ENCODE assay signal across 8 cellular contexts in the genomic region with DNA sequence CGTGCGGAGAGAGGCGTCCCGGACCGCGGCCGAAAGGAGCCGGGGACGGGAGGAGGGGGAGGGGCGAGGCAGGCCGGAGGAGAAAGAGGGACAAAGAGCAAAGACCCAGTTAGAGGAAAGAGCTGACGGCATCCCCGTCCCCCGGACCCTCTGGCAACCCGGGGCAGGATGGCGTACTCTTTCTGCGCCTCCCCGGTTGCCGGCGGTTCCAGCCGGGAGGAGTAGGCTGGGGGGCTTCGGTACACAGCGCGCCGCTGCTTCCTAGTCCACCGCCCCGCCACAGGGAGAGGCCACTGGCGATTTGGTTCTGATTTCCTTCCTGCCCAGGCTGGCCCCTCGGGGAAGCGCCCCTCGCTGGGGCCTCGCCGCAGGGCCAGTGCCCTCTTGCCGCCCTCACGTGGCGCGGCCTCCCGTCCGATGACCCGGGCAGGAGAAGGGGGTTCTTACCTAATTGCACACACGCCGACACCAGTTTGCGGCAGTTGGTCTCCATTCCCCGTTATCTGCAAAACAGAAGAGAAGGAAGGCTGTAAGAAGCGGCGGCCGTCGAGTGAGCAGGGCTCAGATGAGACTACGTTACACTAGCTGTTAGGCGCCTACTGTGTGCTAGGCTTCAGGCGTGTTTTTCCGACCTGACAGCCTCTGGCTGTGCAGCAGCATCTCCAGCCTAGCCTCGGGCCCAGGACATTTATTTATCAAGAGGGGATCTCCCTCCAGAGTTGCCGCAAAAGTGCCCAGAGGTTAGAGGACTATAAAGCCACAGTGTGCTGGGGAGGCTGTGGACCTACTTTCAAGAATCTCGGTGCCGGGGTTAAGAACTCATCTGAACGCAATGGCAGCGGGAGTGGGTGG. TPM values are rescaled to one million over a fixed set of nuclear protein-coding genes. Genes with fewer than 3 reads are reported as not detected.
DNase-seq lines count a peak whose midpoint lies in the region; ATAC-seq and TF ChIP-seq lines count a peak whose summit lies in the region.

No MANE protein-coding gene starts in this region.

- peaks cover 5% of the 10 kb centered on the region for H3K4me1 Mint-ChIP-seq in central memory CD8-positive, alpha-beta T cell
- H3K4me1 Mint-ChIP-seq in type B pancreatic cell (ENCODE audit: unreplicated experiment): peaks cover 22% of the 10 kb centered on the region

- no peak for TF ChIP-seq CTCF in cardiac muscle cell (IDR thresholded peaks at IDR 0.05; ENCODE audit: low read depth, low read length)
- no peak for TF ChIP-seq CTCF in type B pancreatic cell (conservative IDR thresholded peaks at IDR 0.05)

- peak overlapping the region; percentile 83 for H3K23ac ChIP-seq in mesendoderm (ENCODE audit: low read length)

- no peaks in the 10 kb centered on the region for H3K9me3 ChIP-seq in cardiac muscle cell (ENCODE audit: low read depth)

- no peak overlapping the region for H2BK5ac ChIP-seq in mesendoderm (ENCODE audit: low read length)

- H3K27ac ChIP-seq in cardiac muscle cell (no peak overlapping the region), mesendoderm (ENCODE audit: low read depth, low read length) (no peak overlapping the region)

- H3K9me3 Mint-ChIP-seq in central memory CD8-positive, alpha-beta T cell: no peaks in the 10 kb centered on the region
- no peaks in the 10 kb centered on the region for H3K9me3 Mint-ChIP-seq in type B pancreatic cell

- H4K8ac ChIP-seq in mesendoderm (ENCODE audit: low read depth, low read length): no peak overlapping the region

- H3K27ac Mint-ChIP-seq in central memory CD8-positive, alpha-beta T cell (ENCODE audit: low read depth): no peak overlapping the region
- peak overlapping the region; percentile 64 for H3K27ac Mint-ChIP-seq in type B pancreatic cell

- peak overlapping the region; percentile 82 for H3K4me2 ChIP-seq in mesendoderm (ENCODE audit: low read length)

- no peak overlapping the region for H2AK5ac ChIP-seq in mesendoderm (ENCODE audit: low read length)

- peaks cover 17% of the 10 kb centered on the region for H3K4me1 ChIP-seq in cardiac muscle cell (ENCODE audit: low read depth)
- H3K4me1 ChIP-seq in mesendoderm (ENCODE audit: control insufficient read depth, low read depth, low read length): peaks cover 17% of the 10 kb centered on the region

- WGBS in mesendoderm (ENCODE audit: extremely low coverage, insufficient coverage, low lambda C conversion rate): no CpG with 5 or more reads among the region's 58 CpGs

- H3K4me3 ChIP-seq in cardiac muscle cell (peak overlapping the region; percentile 33), mesendoderm (ENCODE audit: low read length) (peak overlapping the region; percentile 27)

- DNase-seq in cardiac muscle cell (ENCODE audit: low read depth in 1 of 2, low spot score in 1 of 2) (no peak), Right ventricle myocardium superior (no peak), mesendoderm (peak; percentile 58), type B pancreatic cell (ENCODE audit: extremely low spot score, unreplicated experiment) (no peak), NCI-H2029 treated with DMSO at 0.1 percent for 48 hours (lab: John Stamatoyannopoulos, UW) (no peak)
- DNase-seq in central memory CD8-positive, alpha-beta T cell (ENCODE audit: low spot score in 2 of 2): no peak

- no peaks in the 10 kb centered on the region for H3K79me2 ChIP-seq in mesendoderm (ENCODE audit: control insufficient read depth, insufficient read depth, low read length)

- no peak overlapping the region for H2BK120ac ChIP-seq in mesendoderm (ENCODE audit: low read depth, low read length)

- H3K27me3 Mint-ChIP-seq in central memory CD8-positive, alpha-beta T cell: peaks cover 84% of the 10 kb centered on the region
- H3K27me3 Mint-ChIP-seq in type B pancreatic cell: peaks cover 96% of the 10 kb centered on the region

- intact Hi-C loops in Right ventricle myocardium superior (cut with DNase I): loop anchor here (10.0 kb wide), 1 partner anchor 842 kb away; no protein-coding TSS in a partner anchor

- no peaks in the 10 kb centered on the region for H3K36me3 ChIP-seq in cardiac muscle cell
- no peaks in the 10 kb centered on the region for H3K36me3 ChIP-seq in mesendoderm (ENCODE audit: control insufficient read depth, insufficient read depth, low read length)

- no peak overlapping the region for H2BK15ac ChIP-seq in mesendoderm (replicated peaks; ENCODE audit: low read depth)

- no peak overlapping the region for H3K18ac ChIP-seq in mesendoderm (ENCODE audit: low read length)

- no peak overlapping the region for H4K5ac ChIP-seq in mesendoderm (ENCODE audit: low read length)

- H3K79me1 ChIP-seq in mesendoderm (ENCODE audit: low read length): no peaks in the 10 kb centered on the region

- H3K27me3 ChIP-seq in cardiac muscle cell (peaks cover 100% of the 10 kb centered on the region), mesendoderm (ENCODE audit: insufficient read depth, low read length, poor library complexity) (peaks cover 28% of the 10 kb centered on the region)

- H3K9ac ChIP-seq in mesendoderm (ENCODE audit: low read length): peak overlapping the region; percentile 64

- no peak overlapping the region for H3K4ac ChIP-seq in mesendoderm (ENCODE audit: low read depth, low read length)

- peaks cover 6% of the 10 kb centered on the region for H3K36me3 Mint-ChIP-seq in central memory CD8-positive, alpha-beta T cell (ENCODE audit: insufficient read depth)
- H3K36me3 Mint-ChIP-seq in type B pancreatic cell: no peaks in the 10 kb centered on the region

- peak overlapping the region; percentile 78 for H3K56ac ChIP-seq in mesendoderm (ENCODE audit: low read length)

- ATAC-seq in Right ventricle myocardium superior (ENCODE audit: poor library complexity) (no peak), GM21526 (IDR thresholded peaks at IDR 0.05; ENCODE audit: low FRiP score, unreplicated experiment) (no peak), HG03354 (IDR thresholded peaks at IDR 0.05; ENCODE audit: poor library complexity, severe bottlenecking, unreplicated experiment) (no peak)
- ATAC-seq in central memory CD8-positive, alpha-beta T cell (replicated peaks; ENCODE audit: extremely low read depth, poor library complexity, severe bottlenecking): peak; percentile 19

- H3K4me3 Mint-ChIP-seq in central memory CD8-positive, alpha-beta T cell: no peak overlapping the region
- peak overlapping the region; percentile 88 for H3K4me3 Mint-ChIP-seq in type B pancreatic cell

RNA-seq across cellular contexts. Expression of a gene that starts 9.9 kb away (rescaled TPM):
- total RNA-seq in cardiac muscle cell (1.5 and 4.7 TPM in 2 replicates), Right ventricle myocardium superior (not detected), type B pancreatic cell (ENCODE audit: low replicate concordance) (4.5 and 13.8 TPM in 2 replicates)
- 0.77 and 7.0 TPM in 2 replicates for polyA plus RNA-seq in cardiac muscle cell
- 81.8 TPM for polyA plus RNA-seq in mesendoderm (2013, experiment 1 of 2)
- 77.4 TPM for polyA plus RNA-seq in mesendoderm (2013, experiment 2 of 2)
